22 cellular contexts compared by ENCODE assay signal in genomic region chr10:36739884-36740445, GRCh38.
"Had no signal": no experiment of that assay in that cellular context is flagged by ENCODE, and none has a peak within 500 bp of the region (broad histone marks: within the 10 kb centered on the region; RNA-seq: fewer than 3 reads in every experiment).

No MANE protein-coding gene starts in this region.

- H3K9me3 ChIP-seq: lower lobe of right lung, ovary, psoas muscle, sigmoid colon, testis, tibial artery had no signal

- FAIRE-seq: endometrium, keratinocyte had no signal

- H3K27ac ChIP-seq: foreskin keratinocyte, lower lobe of right lung, ovary, psoas muscle, sigmoid colon, spleen, testis, tibial artery had no signal

- H3K4me3 ChIP-seq: lower lobe of right lung, ovary, psoas muscle, sigmoid colon, spleen, testis, tibial artery had no signal

- H3K36me3 ChIP-seq: lower lobe of right lung, ovary, sigmoid colon, spleen, tibial artery had no signal

- H3K4me1 ChIP-seq: foreskin keratinocyte, lower lobe of right lung, psoas muscle, sigmoid colon, spleen, testis, tibial artery had no signal

- DNase-seq: cortex of kidney; effector memory CD8-positive, alpha-beta T cell; foreskin keratinocyte; hypothalamus; left ventricle myocardium superior; lower lobe of right lung; naive thymus-derived CD8-positive, alpha-beta T cell; nephron progenitor cell; occipital lobe; ovary; posterior cingulate gyrus; psoas muscle; right cardiac atrium; sigmoid colon; stimulated activated CD4-positive, alpha-beta T cell treated with anti-CD3 and anti-CD28 coated beads, Interleukin-4, amount 100 ng/mL, for 4 hours; stimulated activated naive CD8-positive, alpha-beta T cell treated with anti-CD3 and anti-CD28 coated beads, Interleukin-15, Interleukin-2, amounts not matched to agents 100 U/mL and 50 U/mL, for 24 hours; substantia nigra; testis; tibial artery had no signal

- H3K27me3 ChIP-seq: foreskin keratinocyte, ovary, sigmoid colon, spleen, testis, tibial artery had no signal
